In genomic region chr22:46367707-46368191, GRCh38 we compare ENCODE assay signal across 8 cellular contexts. TPM values are rescaled to one million over a fixed set of nuclear protein-coding genes. Genes with fewer than 3 reads are reported as not detected.
DNase-seq lines count a peak whose midpoint lies in the region; ATAC-seq and TF ChIP-seq lines count a peak whose summit lies in the region.

No MANE protein-coding gene starts in this region.

- peaks cover 6% of the 10 kb centered on the region for H3K4me1 Mint-ChIP-seq in brain

- no peak overlapping the region for H3K4me3 Mint-ChIP-seq in brain

- ATAC-seq in GM21576 (IDR thresholded peaks at IDR 0.05; ENCODE audit: unreplicated experiment) (no peak), HG02970 (IDR thresholded peaks at IDR 0.05; ENCODE audit: low FRiP score, unreplicated experiment) (no peak)

- TF ChIP-seq CTCF in GM10248 (IDR thresholded peaks at IDR 0.05; ENCODE audit: control extremely low read depth, extremely low read depth, low read depth, missing control alignments) = peak; percentile 99
- TF ChIP-seq CTCF in VCaP (conservative IDR thresholded peaks at IDR 0.05) = peak; percentile 91
- peak; percentile 70 to 82 for TF ChIP-seq CTCF in brain (conservative IDR thresholded peaks at IDR 0.05)
- peak; percentile 92 for TF ChIP-seq CTCF in kidney epithelial cell (IDR thresholded peaks at IDR 0.05; ENCODE audit: insufficient read depth, low read length, poor library complexity, severe bottlenecking)

- H3K27ac ChIP-seq in VCaP = no peak overlapping the region; the same call in 1 of the 2 replicates

- no peak overlapping the region for H3K4me3 ChIP-seq in kidney epithelial cell (ENCODE audit: low read depth, low read length)

- CTCF ChIA-PET in GM10248 (lab: Yijun Ruan, JAX) = interaction anchor here (0.6 to 6.7 kb wide), 58 partner anchors 9 to 599 kb away, joined by 3 to 111 read pairs (median 4); partner anchors contain the start of gene CELSR1

- POLR2A ChIA-PET in GM10248 (lab: Yijun Ruan, JAX) = no interaction called here

- H3K27me3 ChIP-seq in kidney epithelial cell (ENCODE audit: control insufficient read depth, insufficient read depth, low read length) = no peaks in the 10 kb centered on the region

- peak overlapping the region in 4 of 5 experiments; percentile 0 to 90 (median 63) for H3K27ac Mint-ChIP-seq in brain

- H3K9me3 Mint-ChIP-seq in brain = peaks cover 0 to 3% (median 0%) of the 10 kb centered on the region in 5 experiments

- peak; percentile 90 for DNase-seq in GM10248 (ENCODE audit: extremely low spot score)
- DNase-seq in NCI-H1048 (lab: John Stamatoyannopoulos, UW) = peak; percentile 39
- DNase-seq in kidney epithelial cell (ENCODE audit: low read depth) = no peak
- DNase-seq in stimulated activated CD4-positive, alpha-beta T cell treated with anti-CD3 and anti-CD28 coated beads, TNF-alpha, amount 100 ng/mL, for 48 hours (ENCODE audit: low read depth in 3 of 3) = peak; percentile 44 to 74 (median 54)

- no peaks in the 10 kb centered on the region for H3K36me3 Mint-ChIP-seq in brain

- peaks cover 2% of the 10 kb centered on the region for H3K36me3 ChIP-seq in kidney epithelial cell (ENCODE audit: control insufficient read depth, insufficient read depth, low read length)

- no peaks in the 10 kb centered on the region for H3K27me3 Mint-ChIP-seq in brain

RNA-seq across cellular contexts. Expression of gene TRMU, which starts 32.2 kb away (rescaled TPM):
- 28.2 TPM for polyA plus RNA-seq in brain (ENCODE audit: insufficient read depth, low read depth, low replicate concordance)
- total RNA-seq in kidney epithelial cell = 20.8 and 23.3 TPM in 2 replicates
